ENCODE assay signal across 8 cellular contexts in genomic region chr12:131710464-131711457, GRCh38. TPM values are rescaled to one million over a fixed set of nuclear protein-coding genes. Genes with fewer than 3 reads are reported as not detected.
A peak's percentile ranks its signal among the peaks of the same experiment; 100 is the strongest.
DNase-seq lines count a peak whose midpoint lies in the region; ATAC-seq and TF ChIP-seq lines count a peak whose summit lies in the region.

Gene SFSWAP, plus strand, starts transcription at chr12:131711090. Its CDS starts 140 bp downstream, at chr12:131711230.

- H3K27ac ChIP-seq in left ventricle myocardium inferior (replicated peaks) (peak within 1 kb of the TSS; percentile 98), psoas muscle (peak within 1 kb of the TSS; percentile 98), urinary bladder (ENCODE audit: low read depth) (peak within 1 kb of the TSS; percentile 65)

- H3K4me3 ChIP-seq in GM12864 (ENCODE audit: low read depth, low read length) (peak within 1 kb of the TSS; percentile 98), NB4 (ENCODE audit: low read depth, low read length) (peak within 1 kb of the TSS; percentile 96), left ventricle myocardium inferior (peak within 1 kb of the TSS; percentile 99), psoas muscle (peak within 1 kb of the TSS; percentile 97), urinary bladder (ENCODE audit: low read depth, low read length) (peak within 1 kb of the TSS; percentile 94)

- DNase-seq in GM12864 (ENCODE audit: low read depth) (peak; percentile 43), HFFc6 (peak; percentile 61), NB4 (ENCODE audit: low read depth) (peak; percentile 91), amniotic epithelial cell (ENCODE audit: low read depth) (peak; percentile 70), left ventricle myocardium inferior (peak; percentile 76), psoas muscle (peak; percentile 82 to 88)

- peak; percentile 76 for TF ChIP-seq POLR2A in NB4 (IDR thresholded peaks at IDR 0.05; ENCODE audit: extremely low read depth, insufficient read length)

- peak within 1 kb of the TSS; percentile 94 for H3K4me3 Mint-ChIP-seq in HFFc6

- H3K9me3 Mint-ChIP-seq in HFFc6 = no peaks in the 10 kb centered on the region

- peaks cover 6% of the 10 kb centered on the region for H3K27me3 Mint-ChIP-seq in HFFc6 (ENCODE audit: insufficient read depth)

- peak within 1 kb of the TSS; percentile 99 for H3K27ac Mint-ChIP-seq in HFFc6

- H3K27me3 ChIP-seq in left ventricle myocardium inferior (ENCODE audit: low read depth) (no peaks in the 10 kb centered on the region), psoas muscle (ENCODE audit: insufficient read depth in 3 of 3, low read length in 2 of 3) (no peaks in the 10 kb centered on the region)

- H3K9me3 ChIP-seq in left ventricle myocardium inferior (replicated peaks) = peaks cover 3% of the 10 kb centered on the region
- H3K9me3 ChIP-seq in psoas muscle = no peaks in the 10 kb centered on the region

- peaks cover 21% of the 10 kb centered on the region; the same call in 1 of the 2 replicates for H3K36me3 Mint-ChIP-seq in HFFc6 (ENCODE audit: low read depth)

- H3K4me1 ChIP-seq in left ventricle myocardium inferior (peaks cover 35% of the 10 kb centered on the region), psoas muscle (peaks cover 12% of the 10 kb centered on the region), urinary bladder (ENCODE audit: insufficient read depth) (no peaks in the 10 kb centered on the region)

- no peak for TF ChIP-seq CTCF in GM12864 (IDR thresholded peaks at IDR 0.05; ENCODE audit: low read depth, low read length, missing control alignments)
- 0 out of 2 replicates have a peak, but pooled peaks have one; percentile 1 for TF ChIP-seq CTCF in HFFc6 (IDR thresholded peaks at IDR 0.05)
- TF ChIP-seq CTCF in NB4 (IDR thresholded peaks at IDR 0.05; ENCODE audit: low read depth, low read length) = no peak
- no peak for TF ChIP-seq CTCF in left ventricle myocardium inferior (IDR thresholded peaks at IDR 0.05; ENCODE audit: borderline replicate concordance)
- TF ChIP-seq CTCF in psoas muscle (IDR thresholded peaks at IDR 0.05) = no peak

- ATAC-seq in psoas muscle = peak; percentile 95 to 99 (median 96)

- 0 to 1% (median 0%) methylated on average over 74 to 90 of the region's 90 CpGs for WGBS in psoas muscle, 3 donors
- WGBS in urinary bladder = under 1% methylated on average over 90 of the region's 90 CpGs

- intact Hi-C loops in T-helper 1 cell treated with Interleukin-12 subunit alpha and Interleukin-12 subunit beta and Interleukin-4 antibody, amounts not matched to agents 30 ng/mL and 1 ng/mL, for 36 hours (cut with micrococcal nuclease) = loop anchor here (1.0 to 5.0 kb wide), 4 partner anchors 28 to 838 kb away; partner anchors contain the start of genes EP400, PUS1 and RAN
- intact Hi-C loops in left ventricle myocardium inferior (cut with micrococcal nuclease) (no loop called here), psoas muscle (cut with DNase I) (no loop called here)

- H3K4me1 Mint-ChIP-seq in HFFc6 (ENCODE audit: low read depth) = peaks cover 31% of the 10 kb centered on the region

- H3K36me3 ChIP-seq in left ventricle myocardium inferior (peaks cover 20% of the 10 kb centered on the region), psoas muscle (ENCODE audit: insufficient read depth in 1 of 2, low read depth in 1 of 2) (peaks cover 0 to 25% of the 10 kb centered on the region in 2 donors), urinary bladder (ENCODE audit: insufficient read depth) (no peaks in the 10 kb centered on the region)

RNA-seq across cellular contexts. Expression of gene SFSWAP, which starts in this region (rescaled TPM):
- 10 to 100 TPM; 23.9 to 32.4 (median 28.8) TPM for total RNA-seq in HFFc6 (2021; fragmentation: NEBNext Ultra II Directional; extraction: Animal tissue kit (Norgen Biotek cat#: 25700))
- 63.0 and 64.4 TPM in 2 replicates for total RNA-seq in T-helper 1 cell treated with Interleukin-12 subunit alpha and Interleukin-12 subunit beta and Interleukin-4 antibody, amounts not matched to agents 30 ng/mL and 1 ng/mL, for 36 hours
- total RNA-seq in left ventricle myocardium inferior (21.9 TPM), psoas muscle (10 to 100 TPM; 21.4 to 34.3 (median 23.3) TPM), urinary bladder (29.0 TPM)
- polyA plus RNA-seq in psoas muscle (10 to 100 TPM; 19.4 to 27.5 (median 24.3) TPM), urinary bladder (31.6 TPM)

Comparison
In these comparisons a context has a peak if more than half of its experiments do, and no peak if none do; other contexts are left out.
1. Peak in every context shown above with its lines: DNase-seq, ATAC-seq, H3K4me3 ChIP-seq and H3K27ac ChIP-seq.